In the genomic region with DNA sequence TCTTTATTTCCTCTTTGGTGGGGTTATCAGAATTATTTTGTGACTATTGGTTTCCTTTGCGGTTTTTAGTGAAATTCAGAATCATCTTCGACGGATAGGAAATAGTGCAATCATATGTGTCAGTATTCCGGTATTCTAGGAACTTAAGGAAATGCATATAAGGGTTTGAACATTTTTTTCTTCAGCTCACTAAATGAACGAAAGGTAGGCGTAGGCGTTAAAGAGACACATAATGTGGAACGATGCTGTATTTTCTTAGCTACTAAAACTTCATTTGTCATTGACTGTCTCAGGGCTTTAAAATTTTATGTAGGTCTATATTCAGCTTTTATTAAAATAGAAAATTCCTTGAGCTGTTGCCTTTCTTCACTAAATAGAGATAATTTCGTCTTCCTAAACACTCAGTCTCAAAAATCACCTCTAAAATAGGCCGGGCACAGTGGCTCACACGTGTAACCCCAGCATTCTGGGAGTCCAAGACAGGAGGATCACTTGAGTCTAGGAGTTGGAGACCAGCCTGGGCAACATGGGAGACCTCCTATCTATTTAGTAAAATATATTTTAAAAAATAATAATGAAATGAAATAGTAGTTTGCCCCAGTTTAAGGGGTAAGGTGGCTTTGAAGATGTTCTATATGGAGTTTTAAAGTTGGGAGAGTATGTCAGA, we compare ENCODE assay signal across 8 cellular contexts. TPM values are rescaled to one million over a fixed set of nuclear protein-coding genes. Genes with fewer than 3 reads are reported as not detected.
DNase-seq lines count a peak whose midpoint lies in the region; ATAC-seq and TF ChIP-seq lines count a peak whose summit lies in the region.

No MANE protein-coding gene starts in this region.

- peaks cover 60% of the 10 kb centered on the region for H3K4me1 Mint-ChIP-seq in activated CD8-positive, alpha-beta memory T cell treated with anti-CD3 and anti-CD28 coated beads, Interleukin-2, amount 10 ng/mL, durations not matched to agents 7 days and 5 days

- no peaks in the 10 kb centered on the region for H3K27me3 Mint-ChIP-seq in activated CD8-positive, alpha-beta memory T cell treated with anti-CD3 and anti-CD28 coated beads, Interleukin-2, amount 10 ng/mL, durations not matched to agents 7 days and 5 days

- H3K4me3 Mint-ChIP-seq in activated CD8-positive, alpha-beta memory T cell treated with anti-CD3 and anti-CD28 coated beads, Interleukin-2, amount 10 ng/mL, durations not matched to agents 7 days and 5 days = peak overlapping the region; percentile 83

- ATAC-seq in activated CD8-positive, alpha-beta memory T cell treated with anti-CD3 and anti-CD28 coated beads, Interleukin-2, amount 10 ng/mL, durations not matched to agents 7 days and 5 days = peak; percentile 4
- ATAC-seq in HG03159 (IDR thresholded peaks at IDR 0.05; ENCODE audit: unreplicated experiment) = no peak

- WGBS in suprapubic skin = 72% methylated on average over 11 of the region's 11 CpGs

- H3K9me3 ChIP-seq in WERI-Rb-1 (ENCODE audit: severe bottlenecking) (no peaks in the 10 kb centered on the region), iPS-18c (ENCODE audit: control insufficient read depth, insufficient read depth, low read length) (no peaks in the 10 kb centered on the region), suprapubic skin (no peaks in the 10 kb centered on the region)

- no peak for TF ChIP-seq POLR2A in suprapubic skin (IDR thresholded peaks at IDR 0.05)

- H3K4me3 ChIP-seq in WERI-Rb-1 (ENCODE audit: low read depth, low read length) (peak overlapping the region; percentile 99), iPS-18c (ENCODE audit: insufficient read depth, low read depth, low read length) (peak overlapping the region; percentile 92), suprapubic skin (peak overlapping the region; percentile 93)

- H3K27ac Mint-ChIP-seq in activated CD8-positive, alpha-beta memory T cell treated with anti-CD3 and anti-CD28 coated beads, Interleukin-2, amount 10 ng/mL, durations not matched to agents 7 days and 5 days = peak overlapping the region; percentile 99

- H3K4me1 ChIP-seq in suprapubic skin = peaks cover 26% of the 10 kb centered on the region

- H3K9me3 Mint-ChIP-seq in activated CD8-positive, alpha-beta memory T cell treated with anti-CD3 and anti-CD28 coated beads, Interleukin-2, amount 10 ng/mL, durations not matched to agents 7 days and 5 days (ENCODE audit: low read depth) = no peaks in the 10 kb centered on the region

- CTCF ChIA-PET in activated CD8-positive, alpha-beta memory T cell treated with anti-CD3 and anti-CD28 coated beads, Interleukin-2, amount 10 ng/mL, durations not matched to agents 7 days and 5 days (lab: Charles Lee) = interaction anchor here (0.6 to 5.3 kb wide), 8 partner anchors 7 to 101 kb away, joined by 3 to 69 read pairs (median 6); a partner anchor contains a TSS

- H3K27me3 ChIP-seq in WERI-Rb-1 (ENCODE audit: insufficient read depth, low read depth, severe bottlenecking) = no peaks in the 10 kb centered on the region
- H3K27me3 ChIP-seq in suprapubic skin = no peaks in the 10 kb centered on the region

- H3K36me3 ChIP-seq in WERI-Rb-1 (no peaks in the 10 kb centered on the region), suprapubic skin (no peaks in the 10 kb centered on the region)

- peaks cover 9% of the 10 kb centered on the region for H3K36me3 Mint-ChIP-seq in activated CD8-positive, alpha-beta memory T cell treated with anti-CD3 and anti-CD28 coated beads, Interleukin-2, amount 10 ng/mL, durations not matched to agents 7 days and 5 days

- DNase-seq in activated CD8-positive, alpha-beta memory T cell treated with anti-CD3 and anti-CD28 coated beads, Interleukin-2, amount 10 ng/mL, durations not matched to agents 7 days and 5 days = no peak
- no peak for DNase-seq in activated CD8-positive, alpha-beta memory T cell treated with anti-CD3 and anti-CD28 coated beads, Interleukin-2, amount 50 U/mL, for 4 hours
- DNase-seq in WERI-Rb-1 (no peak), suprapubic skin (ENCODE audit: low spot score in 2 of 2) (no peak), NCI-H82 (lab: John Stamatoyannopoulos, UW) (no peak)
- no peak for DNase-seq in stimulated activated CD4-positive, alpha-beta T cell treated with anti-CD3 and anti-CD28 coated beads, Interleukin-4, amount 100 ng/mL, for 24 hours

- no peak overlapping the region for H3K27ac ChIP-seq in WERI-Rb-1
- peak overlapping the region; percentile 99 for H3K27ac ChIP-seq in suprapubic skin

- no peak for TF ChIP-seq EP300 in suprapubic skin (IDR thresholded peaks at IDR 0.05)

- TF ChIP-seq CTCF in WERI-Rb-1 (IDR thresholded peaks at IDR 0.05; ENCODE audit: low read depth, low read length) (no peak), suprapubic skin (IDR thresholded peaks at IDR 0.05) (no peak)

RNA-seq across cellular contexts. Expression of a gene that starts 1.5 kb away (rescaled TPM):
- total RNA-seq in activated CD8-positive, alpha-beta memory T cell treated with anti-CD3 and anti-CD28 coated beads, Interleukin-2, amount 10 ng/mL, durations not matched to agents 7 days and 5 days = 10 to 100 TPM; 12.1 to 12.5 TPM
- 100 to 1,000 TPM in 2 of 4 donors, 10 to 100 TPM in 2; 98.6 to 102 (median 100) TPM for total RNA-seq in suprapubic skin

Comparison
In these comparisons a context has a peak if more than half of its experiments do, and no peak if none do; other contexts are left out.
1. RNA of a gene that starts 1.5 kb away (total RNA-seq): 98.6 to 102 TPM in suprapubic skin; 12.1 to 12.5 TPM in activated CD8-positive, alpha-beta memory T cell treated with anti-CD3 and anti-CD28 coated beads, Interleukin-2, amount 10 ng/mL, durations not matched to agents 7 days and 5 days; every median in the first group is over 4 times any median in the second.
2. Peak in every context shown above with its lines, with median percentiles within 50 percentile points of each other: H3K4me3 ChIP-seq.